9 cellular contexts compared by ENCODE assay signal in the genomic region with DNA sequence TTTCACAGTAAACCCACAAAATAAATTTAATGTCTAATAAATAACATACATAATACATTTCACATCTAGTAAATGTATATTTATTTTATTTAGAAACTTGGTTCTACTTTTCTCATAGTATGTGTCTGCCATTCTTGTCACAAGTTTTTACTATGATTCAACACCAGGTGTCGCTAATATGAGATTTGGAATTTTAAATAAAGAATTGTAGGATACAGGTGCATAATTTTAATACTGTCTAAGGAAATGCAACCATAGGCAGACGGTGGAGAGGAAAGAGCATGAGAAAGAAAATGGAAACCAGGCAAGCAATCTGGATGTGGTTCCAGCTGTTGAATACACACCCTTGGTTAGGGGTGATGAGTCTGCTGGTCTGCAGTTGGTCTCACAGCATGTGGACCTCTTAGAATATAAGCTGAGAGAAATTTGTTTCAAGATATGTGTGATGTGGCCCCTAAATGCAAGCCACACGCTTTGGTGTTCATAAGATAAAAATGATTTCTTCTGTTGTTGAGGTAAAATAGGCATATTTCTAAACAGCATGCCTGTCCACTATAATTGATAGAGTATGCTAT.
DNase-seq lines count a peak whose midpoint lies in the region; ATAC-seq and TF ChIP-seq lines count a peak whose summit lies in the region.
"Had no signal": no experiment of that assay in that cellular context is flagged by ENCODE, and none has a peak within 500 bp of the region (broad histone marks: within the 10 kb centered on the region; RNA-seq: fewer than 3 reads in every experiment).

No MANE protein-coding gene starts in this region.

- POLR2A ChIA-PET in BJ (lab: Charles Lee), result no interaction called here

- 7% methylated on average over 3 of the region's 3 CpGs for WGBS in right lobe of liver (ENCODE audit: insufficient coverage, low coverage, low lambda C conversion rate, missing lambda C conversion rate)

- no peaks in the 10 kb centered on the region for H3K9me3 ChIP-seq in right lobe of liver
- no peaks in the 10 kb centered on the region for H3K9me3 ChIP-seq in effector memory CD4-positive, alpha-beta T cell (ENCODE audit: control insufficient read depth, low read length)

- DNase-seq in BJ (ENCODE audit: low read depth) (no peak), KBM-7 (peak; percentile 12), astrocyte of the spinal cord (ENCODE audit: low read depth, low spot score) (peak; percentile 15), right lobe of liver (no peak), OCI-M2 (lab: John Stamatoyannopoulos, UW; ENCODE audit: unreplicated experiment) (no peak), GDM1 (lab: John Stamatoyannopoulos, UW) (no peak)
- DNase-seq in effector memory CD4-positive, alpha-beta T cell, result no peak
- DNase-seq: NCI-H524 treated with DMSO at 0.1 percent for 48 hours had no signal

- CTCF ChIA-PET in BJ (lab: Yijun Ruan, JAX), result interaction anchor here (0.7 kb wide), 1 partner anchor 53 kb away, joined by 3 read pairs; no protein-coding TSS in a partner anchor

- TF ChIP-seq CTCF in BJ (IDR thresholded peaks at IDR 0.05; ENCODE audit: insufficient read depth, low read depth, low read length) (peak; percentile 39), astrocyte of the spinal cord (IDR thresholded peaks at IDR 0.05; ENCODE audit: low read depth, low read length) (peak; percentile 53), right lobe of liver (IDR thresholded peaks at IDR 0.05) (peak; percentile 47 to 53 (median 51))

- H3K4me3 ChIP-seq in BJ (ENCODE audit: low read depth, low read length) (no peak overlapping the region), astrocyte of the spinal cord (ENCODE audit: low read depth, low read length) (no peak overlapping the region), right lobe of liver (no peak overlapping the region)
- H3K4me3 ChIP-seq in effector memory CD4-positive, alpha-beta T cell (ENCODE audit: insufficient read depth, low read depth, low read length, poor library complexity, severe bottlenecking), result no peak overlapping the region

- H3K36me3 ChIP-seq in BJ (ENCODE audit: control insufficient read depth, insufficient read depth, low read length), result peaks cover 2% of the 10 kb centered on the region; the same call in 1 of the 2 replicates
- no peaks in the 10 kb centered on the region for H3K36me3 ChIP-seq in right lobe of liver
- H3K36me3 ChIP-seq in effector memory CD4-positive, alpha-beta T cell (ENCODE audit: control insufficient read depth, insufficient read depth, low read length), result no peaks in the 10 kb centered on the region

- TF ChIP-seq POLR2A in right lobe of liver (IDR thresholded peaks at IDR 0.05), result no peak

- H3K27ac ChIP-seq in right lobe of liver, result no peak overlapping the region
- no peak overlapping the region for H3K27ac ChIP-seq in effector memory CD4-positive, alpha-beta T cell (ENCODE audit: insufficient read depth, low read length, poor library complexity, severe bottlenecking)

- ATAC-seq in right lobe of liver, result peak in 1 of 4 donors; percentile 32
- ATAC-seq in GM19397 (IDR thresholded peaks at IDR 0.05; ENCODE audit: unreplicated experiment), result no peak

- no peaks in the 10 kb centered on the region for H3K27me3 ChIP-seq in BJ (ENCODE audit: control insufficient read depth, insufficient read depth, low read length)
- no peaks in the 10 kb centered on the region for H3K27me3 ChIP-seq in right lobe of liver
- H3K27me3 ChIP-seq in effector memory CD4-positive, alpha-beta T cell (replicated peaks; ENCODE audit: control insufficient read depth, insufficient read depth, low read length, poor library complexity, severe bottlenecking), result no peaks in the 10 kb centered on the region

- in situ Hi-C loops in KBM-7 (cut with MboI; ENCODE audit: low pct_unique_long_range_greater_than_20kb, low sequenced_read_pairs) (no loop called here), astrocyte of the spinal cord (cut with HindIII; ENCODE audit: low sequenced_read_pairs) (no loop called here)

- no peaks in the 10 kb centered on the region for H3K4me1 ChIP-seq in right lobe of liver
- no peaks in the 10 kb centered on the region for H3K4me1 ChIP-seq in effector memory CD4-positive, alpha-beta T cell (ENCODE audit: control insufficient read depth, insufficient read depth, low read length, poor library complexity, severe bottlenecking)

- intact Hi-C loops in right lobe of liver (cut with DNase I), result no loop called here

Comparison
In these comparisons a context has a peak if more than half of its experiments do, and no peak if none do; other contexts are left out.
1. DNase-seq: peak in KBM-7 (single experiment) and astrocyte of the spinal cord (single experiment); none in BJ (single experiment), right lobe of liver (0 of 3), OCI-M2 (single experiment), GDM1 (single experiment) and effector memory CD4-positive, alpha-beta T cell (0 of 3).
2. Peak in every context shown above with its lines, with median percentiles within 50 percentile points of each other: CTCF ChIP-seq.